ENCODE assay signal across 15 cellular contexts in genomic region chr13:104106705-104107393, GRCh38.
A peak's percentile ranks its signal among the peaks of the same experiment; 100 is the strongest.
DNase-seq lines count a peak whose midpoint lies in the region; ATAC-seq and TF ChIP-seq lines count a peak whose summit lies in the region.
"Had no signal": no experiment of that assay in that cellular context is flagged by ENCODE, and none has a peak within 500 bp of the region (broad histone marks: within the 10 kb centered on the region; RNA-seq: fewer than 3 reads in every experiment).

No MANE protein-coding gene starts in this region.

- no peak overlapping the region for H3K4me3 Mint-ChIP-seq in CD4-positive, alpha-beta T cell
- H3K4me3 Mint-ChIP-seq: activated CD4-positive, alpha-beta T cell treated with anti-CD3 and anti-CD28 coated beads, Interleukin-2, amount 10 ng/mL, durations not matched to agents 7 days and 5 days; activated T-cell treated with anti-CD3 and anti-CD28 coated beads, Interleukin-2, amount 50 U/mL, for 4 hours; T-helper 2 cell treated with Interferon-gamma antibody and Interleukin-4, amounts not matched to agents 5 μg/mL and 100 μg/mL, for 36 hours had no signal

- H3K27me3 ChIP-seq in BE2C = no peaks in the 10 kb centered on the region
- H3K27me3 ChIP-seq in brain microvascular endothelial cell (replicated peaks) = no peaks in the 10 kb centered on the region
- H3K27me3 ChIP-seq in CD4-positive, alpha-beta T cell (ENCODE audit: control insufficient read depth, insufficient read depth, low read length) = no peaks in the 10 kb centered on the region
- H3K27me3 ChIP-seq: dorsolateral prefrontal cortex had no signal

- H3K27me3 Mint-ChIP-seq in CD4-positive, alpha-beta T cell = no peaks in the 10 kb centered on the region
- H3K27me3 Mint-ChIP-seq: activated CD4-positive, alpha-beta T cell treated with anti-CD3 and anti-CD28 coated beads, Interleukin-2, amount 10 ng/mL, durations not matched to agents 7 days and 5 days had no signal

- no peak for ATAC-seq in GM19397 (IDR thresholded peaks at IDR 0.05; ENCODE audit: unreplicated experiment)
- ATAC-seq in CD4-positive, alpha-beta T cell (ENCODE audit: poor library complexity) = no peak
- ATAC-seq: activated T-cell treated with anti-CD3 and anti-CD28 coated beads, Interleukin-2, amount 50 U/mL, for 4 hours had no signal

- peaks cover 4% of the 10 kb centered on the region for H3K9me3 Mint-ChIP-seq in CD4-positive, alpha-beta T cell

- H3K27ac Mint-ChIP-seq in CD4-positive, alpha-beta T cell = no peak overlapping the region
- H3K27ac Mint-ChIP-seq: activated CD4-positive, alpha-beta T cell treated with anti-CD3 and anti-CD28 coated beads, Interleukin-2, amount 10 ng/mL, durations not matched to agents 7 days and 5 days; T-helper 2 cell treated with Interferon-gamma antibody and Interleukin-4, amounts not matched to agents 5 μg/mL and 100 μg/mL, for 36 hours had no signal

- H3K36me3 ChIP-seq in BE2C (no peaks in the 10 kb centered on the region), brain microvascular endothelial cell (replicated peaks) (no peaks in the 10 kb centered on the region)
- H3K36me3 ChIP-seq: prostate gland had no signal

- no peaks in the 10 kb centered on the region for H3K36me3 Mint-ChIP-seq in CD4-positive, alpha-beta T cell (ENCODE audit: low read depth)

- H3K4me1 ChIP-seq in BE2C = no peaks in the 10 kb centered on the region

- H3K4me3 ChIP-seq in BE2C (ENCODE audit: low read depth, low read length) (no peak overlapping the region), brain microvascular endothelial cell (ENCODE audit: low read depth, low read length) (no peak overlapping the region)
- H3K4me3 ChIP-seq: dorsolateral prefrontal cortex, prostate gland had no signal

- TF ChIP-seq RAD21 in Ishikawa (IDR thresholded peaks at IDR 0.05; ENCODE audit: low read depth) = peak; percentile 26

- peak overlapping the region; percentile 27 for H3K27ac ChIP-seq in brain microvascular endothelial cell
- no peak overlapping the region for H3K27ac ChIP-seq in CD4-positive, alpha-beta T cell (ENCODE audit: low read depth, low read length)
- H3K27ac ChIP-seq: dorsolateral prefrontal cortex, prostate gland had no signal

- TF ChIP-seq CTCF in BE2C (IDR thresholded peaks at IDR 0.05; ENCODE audit: low read depth, low read length) (peak; percentile 29; the same call in 1 of the 2 replicates), brain microvascular endothelial cell (IDR thresholded peaks at IDR 0.05; ENCODE audit: low read depth, low read length, missing control alignments) (peak; percentile 20)
- no peak for TF ChIP-seq CTCF in CD4-positive, alpha-beta T cell (IDR thresholded peaks at IDR 0.05)

- in situ Hi-C loops in brain microvascular endothelial cell (cut with HindIII; ENCODE audit: low pct_ligation_motif_present, low sequenced_read_pairs) = no loop called here

- POLR2A ChIA-PET in CD4-positive, alpha-beta T cell (lab: Charles Lee) = no interaction called here

- peaks cover 3% of the 10 kb centered on the region; the same call in 1 of the 2 replicates for H3K9me3 ChIP-seq in BE2C
- no peaks in the 10 kb centered on the region for H3K9me3 ChIP-seq in CD4-positive, alpha-beta T cell (ENCODE audit: control insufficient read depth, low read length)
- H3K9me3 ChIP-seq: prostate gland had no signal

- no peak for TF ChIP-seq EP300 in Ishikawa (IDR thresholded peaks at IDR 0.05; ENCODE audit: borderline replicate concordance)

- H3K4me1 Mint-ChIP-seq in CD4-positive, alpha-beta T cell (ENCODE audit: low read depth) = no peaks in the 10 kb centered on the region
- H3K4me1 Mint-ChIP-seq: activated CD4-positive, alpha-beta T cell treated with anti-CD3 and anti-CD28 coated beads, Interleukin-2, amount 10 ng/mL, durations not matched to agents 7 days and 5 days had no signal

- CTCF ChIA-PET in CD4-positive, alpha-beta T cell (lab: Charles Lee) = no interaction called here

- intact Hi-C loops in CD4-positive, alpha-beta T cell (cut with DNase I, micrococcal nuclease) = no loop called here

- DNase-seq in BE2C (peak; percentile 12), brain microvascular endothelial cell (peak; percentile 57), iPS DF 19.7 (ENCODE audit: low read depth, low spot score) (peak; percentile 2), NCI-H2171 treated with DMSO at 0.1 percent for 48 hours (lab: John Stamatoyannopoulos, UW) (no peak), DMS114 treated with DMSO at 0.1 percent for 48 hours (lab: John Stamatoyannopoulos, UW; ENCODE audit: unreplicated experiment) (no peak)
- no peak for DNase-seq in CD4-positive, alpha-beta T cell
- DNase-seq: activated CD4-positive, alpha-beta T cell treated with anti-CD3 and anti-CD28 coated beads, Interleukin-2, amount 10 ng/mL, durations not matched to agents 7 days and 5 days; activated T-cell treated with anti-CD3 and anti-CD28 coated beads, Interleukin-2, amount 50 U/mL, for 4 hours; dorsolateral prefrontal cortex; NCI-H1417; stimulated activated CD8-positive, alpha-beta memory T cell treated with anti-CD3 and anti-CD28 coated beads, Interleukin-4, amount 100 ng/mL, for 48 hours had no signal

TF ChIP-seq in Ishikawa, 13 proteins besides CTCF, POLR2A, EP300 and RAD21:
- TF ChIP-seq TCF12 (IDR thresholded peaks at IDR 0.05; ENCODE audit: low read depth) (no peak), ZBTB7A (IDR thresholded peaks at IDR 0.05; ENCODE audit: low read depth) (no peak), EGR1 (IDR thresholded peaks at IDR 0.05) (no peak), CEBPB (IDR thresholded peaks at IDR 0.05) (no peak), CREB1 (IDR thresholded peaks at IDR 0.05; ENCODE audit: low read depth) (no peak), REST (IDR thresholded peaks at IDR 0.05; ENCODE audit: low read depth) (no peak), FOXM1 (IDR thresholded peaks at IDR 0.05; ENCODE audit: borderline replicate concordance, low read depth) (no peak), TAF1 (IDR thresholded peaks at IDR 0.05; ENCODE audit: low read depth) (no peak), TEAD4 (IDR thresholded peaks at IDR 0.05) (no peak), MAX (IDR thresholded peaks at IDR 0.05) (no peak), NFIC (IDR thresholded peaks at IDR 0.05) (no peak), YY1 (IDR thresholded peaks at IDR 0.05; ENCODE audit: low read depth) (no peak), USF1 (IDR thresholded peaks at IDR 0.05) (no peak)

Comparison
In these comparisons a context has a peak if more than half of its experiments do, and no peak if none do; other contexts are left out.
1. DNase-seq: peak in BE2C (single experiment), brain microvascular endothelial cell (single experiment) and iPS DF 19.7 (single experiment); none in NCI-H2171 treated with DMSO at 0.1 percent for 48 hours (single experiment), DMS114 treated with DMSO at 0.1 percent for 48 hours (single experiment) and CD4-positive, alpha-beta T cell (0 of 10).